In the genomic region with DNA sequence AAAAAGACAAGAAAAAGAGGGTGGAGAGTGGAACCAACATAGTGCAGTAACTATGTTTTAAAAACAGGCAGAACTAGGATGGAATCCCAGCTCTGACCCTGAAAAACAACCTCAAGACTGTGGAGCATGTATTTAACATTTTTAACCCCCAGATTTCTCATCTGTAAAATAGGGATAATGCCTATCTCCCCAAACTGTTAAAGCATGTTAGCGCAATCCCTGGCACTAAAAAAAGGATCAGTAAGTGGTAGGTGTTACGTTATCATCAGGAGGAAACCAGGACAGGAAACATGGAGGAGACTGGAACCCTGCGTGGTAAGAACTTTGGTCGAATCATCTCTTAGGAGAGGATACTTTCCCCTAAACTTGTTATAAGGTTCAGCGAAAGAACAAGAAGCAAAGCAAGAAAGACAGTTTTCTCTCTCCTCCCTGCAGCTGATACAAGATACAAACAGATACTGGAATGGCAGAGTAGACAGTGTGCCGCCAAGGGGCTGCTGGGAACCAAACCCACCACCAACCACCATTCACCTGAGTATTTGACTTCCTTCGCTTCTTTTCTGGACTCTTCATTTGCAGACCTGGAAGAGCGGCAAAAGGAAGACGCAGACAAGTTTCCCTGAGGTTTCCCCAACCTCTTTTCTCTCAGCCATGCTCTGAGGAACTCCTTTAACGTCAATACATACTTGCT, we compare ENCODE assay signal across 8 cellular contexts. TPM values are rescaled to one million over a fixed set of nuclear protein-coding genes. Genes with fewer than 3 reads are reported as not detected.
A peak's percentile ranks its signal among the peaks of the same experiment; 100 is the strongest.
DNase-seq lines count a peak whose midpoint lies in the region; ATAC-seq and TF ChIP-seq lines count a peak whose summit lies in the region.

No MANE protein-coding gene starts in this region.

- ATAC-seq in T-cell (replicated peaks in 1 of 4) (no peak), GM21367 (IDR thresholded peaks at IDR 0.05; ENCODE audit: unreplicated experiment) (no peak), HG02870 (IDR thresholded peaks at IDR 0.05; ENCODE audit: unreplicated experiment) (no peak)

- H3K36me3 Mint-ChIP-seq in T-cell = peaks cover 19% of the 10 kb centered on the region

- no peaks in the 10 kb centered on the region for H3K27me3 Mint-ChIP-seq in T-cell

- POLR2A ChIA-PET in T-cell (lab: Charles Lee) = interaction anchor here (0.6 to 1.3 kb wide), 5 partner anchors 10 to 53 kb away, joined by 3 to 7 read pairs (median 4); a partner anchor contains a TSS

- no peaks in the 10 kb centered on the region for H3K9me3 Mint-ChIP-seq in T-cell

- H3K27me3 ChIP-seq in GM23248 (replicated peaks; ENCODE audit: insufficient read depth) = no peaks in the 10 kb centered on the region

- 52 to 59% methylated on average over 10 of the region's 10 CpGs for WGBS in GM23248 (ENCODE audit: low coverage in 1 of 2, low lambda C conversion rate in 2 of 2, missing lambda C conversion rate in 2 of 2), 2 experiments

- H3K4me1 ChIP-seq in GM23248 (ENCODE audit: insufficient read depth) = peaks cover 25% of the 10 kb centered on the region

- peak overlapping the region; percentile 79 for H3K4me3 ChIP-seq in GM23248
- peak overlapping the region; percentile 78 for H3K4me3 ChIP-seq in fibroblast of the aortic adventitia (ENCODE audit: low read depth, low read length)
- peak overlapping the region; percentile 67 for H3K4me3 ChIP-seq in skeletal muscle cell (ENCODE audit: low read depth, low read length)

- peaks cover 29% of the 10 kb centered on the region for H3K79me2 ChIP-seq in GM23248 (ENCODE audit: insufficient read depth)

- peak overlapping the region; percentile 95 for H3K27ac Mint-ChIP-seq in T-cell

- H3K9ac ChIP-seq in GM23248 = peak overlapping the region; percentile 82

- peak overlapping the region; percentile 70; the same call in 1 of the 2 replicates for H3K27ac ChIP-seq in GM23248

- H3K9me3 ChIP-seq in GM23248 (ENCODE audit: low read depth) = no peaks in the 10 kb centered on the region

- no peaks in the 10 kb centered on the region for H4K20me1 ChIP-seq in GM23248 (ENCODE audit: insufficient read depth)

- peaks cover 8% of the 10 kb centered on the region for H3K36me3 ChIP-seq in GM23248 (ENCODE audit: low read depth)

- no peaks in the 10 kb centered on the region for H3K9me2 ChIP-seq in GM23248 (ENCODE audit: insufficient read depth)

- in situ Hi-C loops in GM23248 (cut with MboI) = no loop called here

- CTCF ChIA-PET in T-cell (lab: Charles Lee) = interaction anchor here (0.7 to 2.2 kb wide), 9 partner anchors 13 to 125 kb away, joined by 3 to 8 read pairs (median 4); a partner anchor contains a TSS

- DNase-seq in GM23248 = no peak
- DNase-seq in T-cell = no peak
- DNase-seq in fibroblast of the aortic adventitia (ENCODE audit: low read depth) = no peak
- DNase-seq in skeletal muscle cell (ENCODE audit: low read depth) = no peak
- DNase-seq in NCI-H2171 treated with DMSO at 0.1 percent for 48 hours (lab: John Stamatoyannopoulos, UW) = no peak
- no peak for DNase-seq in D341Med (ENCODE audit: low spot score)

- peak overlapping the region; percentile 86 to 93 (median 92) for H3K4me3 Mint-ChIP-seq in T-cell

- H3K4me2 ChIP-seq in GM23248 (ENCODE audit: unreplicated experiment) = peak overlapping the region; percentile 91

- peaks cover 48 to 55% (median 49%) of the 10 kb centered on the region in 3 donors for H3K4me1 Mint-ChIP-seq in T-cell

- peaks cover 27% of the 10 kb centered on the region for H3F3A ChIP-seq in GM23248 (ENCODE audit: insufficient read depth)

- no peak for TF ChIP-seq CTCF in fibroblast of the aortic adventitia (IDR thresholded peaks at IDR 0.05; ENCODE audit: insufficient read depth, low read length)

- H2AFZ ChIP-seq in GM23248 = no peak overlapping the region; the same call in 1 of the 2 replicates

RNA-seq across cellular contexts. Expression of a gene that starts 1.0 kb away (rescaled TPM):
- 13.2 and 14.9 TPM in 2 replicates for total RNA-seq in GM23248 (2014; rRNA removed; shearing (Covaris generic))
- 14.7 and 15.4 TPM in 2 replicates for polyA plus RNA-seq in GM23248 (2016; fragmentation: Nextera tagmentation; extraction: Ambion mirVana)
- 10 to 100 TPM; 36.0 to 70.8 (median 68.5) TPM for total RNA-seq in T-cell
- 7.8 and 18.0 TPM in 2 replicates for total RNA-seq in fibroblast of the aortic adventitia (ENCODE audit: low replicate concordance)

RNA-seq across cellular contexts. Expression of a gene that starts 4.7 kb away (rescaled TPM):
- 70.4 and 72.2 TPM in 2 replicates for total RNA-seq in GM23248 (2014; rRNA removed; shearing (Covaris generic))
- polyA plus RNA-seq in GM23248 (2016; fragmentation: Nextera tagmentation; extraction: Ambion mirVana) = 25.9 and 26.4 TPM in 2 replicates
- total RNA-seq in T-cell (100 to 1,000 TPM; 299 to 450 (median 328) TPM), fibroblast of the aortic adventitia (ENCODE audit: low replicate concordance) (36.2 and 122 TPM in 2 replicates)

RNA-seq across cellular contexts. Expression of a gene that starts 10.0 kb away (rescaled TPM):
- total RNA-seq in GM23248 (2014; rRNA removed; shearing (Covaris generic)) = 295 and 319 TPM in 2 replicates
- 275 and 278 TPM in 2 replicates for polyA plus RNA-seq in GM23248 (2016; fragmentation: Nextera tagmentation; extraction: Ambion mirVana)
- total RNA-seq in T-cell (10 to 100 TPM; 61.3 to 88.2 (median 76.8) TPM), fibroblast of the aortic adventitia (ENCODE audit: low replicate concordance) (111 and 167 TPM in 2 replicates)

RNA-seq across cellular contexts. Expression of a gene that starts 13.9 kb away (rescaled TPM):
- 45.6 and 50.3 TPM in 2 replicates for total RNA-seq in GM23248 (2014; rRNA removed; shearing (Covaris generic))
- 113 and 119 TPM in 2 replicates for polyA plus RNA-seq in GM23248 (2016; fragmentation: Nextera tagmentation; extraction: Ambion mirVana)
- total RNA-seq in T-cell (10 to 100 TPM in 4 of 5 donors, 1 to 10 TPM in 1; 7.9 to 11.8 (median 10.3) TPM), fibroblast of the aortic adventitia (ENCODE audit: low replicate concordance) (24.0 and 80.7 TPM in 2 replicates)

RNA-seq across cellular contexts. Expression of a gene that starts 22.6 kb away (rescaled TPM):
- 15.6 and 21.3 TPM in 2 replicates for total RNA-seq in GM23248 (2014; rRNA removed; shearing (Covaris generic))
- 26.4 and 30.2 TPM in 2 replicates for polyA plus RNA-seq in GM23248 (2016; fragmentation: Nextera tagmentation; extraction: Ambion mirVana)
- total RNA-seq in T-cell (10 to 100 TPM; 32.8 to 64.3 (median 53.4) TPM), fibroblast of the aortic adventitia (ENCODE audit: low replicate concordance) (5.2 and 17.7 TPM in 2 replicates)
